ENCODE assay signal across 8 cellular contexts in genomic region chr13:63741814-63742101, GRCh38.
DNase-seq lines count a peak whose midpoint lies in the region; ATAC-seq, FAIRE-seq and TF ChIP-seq lines count a peak whose summit lies in the region.
"Not testable (repeated sequence)": the region's sequence is repeated elsewhere in the genome, so short reads cannot be mapped to it uniquely, and the experiment has no call there.

No MANE protein-coding gene starts in this region.

- not testable (repeated sequence) for H3K27me3 ChIP-seq in BE2C; right cardiac atrium (ENCODE audit: control insufficient read depth, insufficient read depth)

- H3K36me3 Mint-ChIP-seq in chondrocyte (ENCODE audit: low read depth), result not testable (repeated sequence)

- H3K27me3 Mint-ChIP-seq in chondrocyte (ENCODE audit: low read depth); stimulated activated naive CD8-positive, alpha-beta T cell treated with anti-CD3 and anti-CD28 coated beads, Interleukin-15, amount 100 ng/mL, for 72 hours: not testable (repeated sequence)

- H3K9ac ChIP-seq in kidney (ENCODE audit: low read length in 2 of 2), result not testable (repeated sequence)

- DNase-seq in BE2C (peak; percentile 4), chondrocyte (ENCODE audit: low spot score) (peak; percentile 42), coronary artery (ENCODE audit: low spot score) (peak; percentile 66), Right ventricle myocardium superior (peak; percentile 22), right cardiac atrium (peak in 2 of 3 donors; percentile 21 to 38), kidney (peak; percentile 65), posterior vena cava (ENCODE audit: low spot score) (peak; percentile 68)
- DNase-seq in stimulated activated naive CD8-positive, alpha-beta T cell treated with anti-CD3 and anti-CD28 coated beads, Interleukin-15, amount 100 ng/mL, for 72 hours, result not testable (repeated sequence)

- 96% methylated on average over 19 of the region's 19 CpGs for WGBS in right cardiac atrium

- not testable (repeated sequence) for H3K4me1 Mint-ChIP-seq in chondrocyte (ENCODE audit: low read depth); stimulated activated naive CD8-positive, alpha-beta T cell treated with anti-CD3 and anti-CD28 coated beads, Interleukin-15, amount 100 ng/mL, for 72 hours

- H3K27ac ChIP-seq in coronary artery; right cardiac atrium (ENCODE audit: low read length); kidney (ENCODE audit: low read depth in 2 of 2, low read length in 2 of 2): not testable (repeated sequence)

- not testable (repeated sequence) for H3K9me3 Mint-ChIP-seq in chondrocyte (ENCODE audit: low read depth); stimulated activated naive CD8-positive, alpha-beta T cell treated with anti-CD3 and anti-CD28 coated beads, Interleukin-15, amount 100 ng/mL, for 72 hours

- not testable (repeated sequence) for ATAC-seq in Right ventricle myocardium superior (ENCODE audit: poor library complexity); right cardiac atrium
- ATAC-seq in stimulated activated naive CD8-positive, alpha-beta T cell treated with anti-CD3 and anti-CD28 coated beads, Interleukin-15, amount 100 ng/mL, for 72 hours, result peak; percentile 23

- not testable (repeated sequence) for TF ChIP-seq CTCF in BE2C (IDR thresholded peaks at IDR 0.05; ENCODE audit: low read depth, low read length); chondrocyte (IDR thresholded peaks at IDR 0.05); coronary artery (IDR thresholded peaks at IDR 0.05); kidney (IDR thresholded peaks at IDR 0.05; ENCODE audit: borderline replicate concordance, extremely low read depth, insufficient read depth)

- H3K4me1 ChIP-seq in BE2C; right cardiac atrium (ENCODE audit: control insufficient read depth, insufficient read depth, low read length); kidney (ENCODE audit: control insufficient read depth in 1 of 2, insufficient read depth in 1 of 2, low read depth in 1 of 2, low read length in 2 of 2): not testable (repeated sequence)

- H3K9me3 ChIP-seq in BE2C; right cardiac atrium (ENCODE audit: control insufficient read depth, low read length); kidney (ENCODE audit: control insufficient read depth in 1 of 2, low read length in 2 of 2): not testable (repeated sequence)

- FAIRE-seq in kidney (lab: Jason Lieb, UNC), result not testable (repeated sequence)

- not testable (repeated sequence) for H3K4me3 Mint-ChIP-seq in chondrocyte (ENCODE audit: unreplicated experiment); stimulated activated naive CD8-positive, alpha-beta T cell treated with anti-CD3 and anti-CD28 coated beads, Interleukin-15, amount 100 ng/mL, for 72 hours

- intact Hi-C loops in Right ventricle myocardium superior (cut with DNase I); right cardiac atrium (cut with DNase I); kidney (cut with DNase I); posterior vena cava (cut with DNase I): not testable (repeated sequence)

- H3K36me3 ChIP-seq in BE2C; kidney (ENCODE audit: control insufficient read depth in 1 of 2, insufficient read depth in 2 of 2, low read length in 2 of 2): not testable (repeated sequence)

- H3K4me3 ChIP-seq in BE2C (ENCODE audit: low read depth, low read length); coronary artery; right cardiac atrium (ENCODE audit: low read length); kidney (ENCODE audit: low read length in 2 of 2): not testable (repeated sequence)

- H3K27ac Mint-ChIP-seq in chondrocyte (ENCODE audit: unreplicated experiment); stimulated activated naive CD8-positive, alpha-beta T cell treated with anti-CD3 and anti-CD28 coated beads, Interleukin-15, amount 100 ng/mL, for 72 hours: not testable (repeated sequence)
